In genomic region chr3:17014286-17014685, GRCh38 we compare ENCODE assay signal across 1 cellular context.
TF ChIP-seq lines count a peak whose summit lies in the region.

No MANE protein-coding gene starts in this region.

TF ChIP-seq in HepG2, 621 proteins besides CTCF, POLR2A, EP300 and RAD21 (continued from another document):
- no peak for TF ChIP-seq HNRNPUL1 (IDR thresholded peaks at IDR 0.05; ENCODE audit: low read depth, low read length)
- TF ChIP-seq ZNF24 (IDR thresholded peaks at IDR 0.05): no peak
- no peak for TF ChIP-seq ZUFSP (CRISPR knock-in tag; IDR thresholded peaks at IDR 0.05; ENCODE audit: borderline replicate concordance)
- no peak for TF ChIP-seq MIER2 (CRISPR knock-in tag; IDR thresholded peaks at IDR 0.05)
